In the genomic region with DNA sequence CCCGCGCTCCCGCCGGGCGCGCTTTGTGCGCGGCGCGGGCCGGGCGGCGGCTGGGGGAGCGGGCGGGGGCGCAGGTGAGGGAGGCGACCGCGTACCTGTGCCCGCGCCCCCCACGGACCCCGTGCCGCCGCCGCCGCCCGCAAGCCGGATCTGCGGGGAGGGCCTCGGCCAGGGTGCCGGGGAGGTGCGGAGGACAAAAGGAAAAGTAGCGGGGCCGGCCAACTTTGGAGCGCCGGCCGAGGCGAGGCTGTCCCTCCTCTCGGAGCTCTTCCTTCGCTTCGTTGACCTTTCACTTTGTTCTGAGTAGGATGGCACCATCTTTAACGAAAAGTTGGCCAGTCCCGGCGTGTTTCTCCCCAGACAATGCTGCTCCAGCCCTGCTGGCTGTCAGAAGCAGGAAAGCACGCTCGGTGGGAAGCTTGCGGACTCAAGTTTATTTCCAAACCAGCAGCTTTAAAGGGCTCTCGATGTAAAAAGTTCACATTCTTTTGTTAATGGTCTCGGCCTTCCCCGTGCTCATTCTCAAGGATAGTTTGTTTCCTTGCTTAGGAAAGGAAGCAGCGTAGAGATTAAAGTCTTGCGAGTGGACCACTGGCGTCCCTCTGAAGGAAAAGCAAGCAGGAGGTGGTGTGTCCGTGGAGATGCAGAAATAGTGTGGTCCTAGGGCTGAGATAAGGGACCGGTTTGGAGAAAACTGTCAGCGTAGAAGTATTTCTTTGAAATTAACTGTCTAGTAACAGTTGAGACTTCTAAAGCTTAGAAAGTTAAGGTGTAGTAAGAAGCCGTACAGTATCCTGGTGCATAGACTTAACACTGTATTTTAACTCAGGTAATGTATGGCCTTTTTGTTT, we compare ENCODE assay signal across 1 cellular context.
TF ChIP-seq lines count a peak whose summit lies in the region.

No MANE protein-coding gene starts in this region.

TF ChIP-seq in K562, 482 proteins besides CTCF, POLR2A, EP300 and RAD21 (continued from another document):
- TF ChIP-seq, protein P1, sequence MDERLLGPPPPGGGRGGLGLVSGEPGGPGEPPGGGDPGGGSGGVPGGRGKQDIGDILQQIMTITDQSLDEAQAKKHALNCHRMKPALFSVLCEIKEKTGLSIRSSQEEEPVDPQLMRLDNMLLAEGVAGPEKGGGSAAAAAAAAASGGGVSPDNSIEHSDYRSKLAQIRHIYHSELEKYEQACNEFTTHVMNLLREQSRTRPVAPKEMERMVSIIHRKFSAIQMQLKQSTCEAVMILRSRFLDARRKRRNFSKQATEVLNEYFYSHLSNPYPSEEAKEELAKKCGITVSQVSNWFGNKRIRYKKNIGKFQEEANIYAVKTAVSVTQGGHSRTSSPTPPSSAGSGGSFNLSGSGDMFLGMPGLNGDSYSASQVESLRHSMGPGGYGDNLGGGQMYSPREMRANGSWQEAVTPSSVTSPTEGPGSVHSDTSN (CRISPR knock-in tag; IDR thresholded peaks at IDR 0.05; ENCODE audit: low read depth) = no peak
- TF ChIP-seq, protein P1 (tag; conservative IDR thresholded peaks at IDR 0.05; ENCODE audit: low read depth) = no peak
- TF ChIP-seq, protein P2, sequence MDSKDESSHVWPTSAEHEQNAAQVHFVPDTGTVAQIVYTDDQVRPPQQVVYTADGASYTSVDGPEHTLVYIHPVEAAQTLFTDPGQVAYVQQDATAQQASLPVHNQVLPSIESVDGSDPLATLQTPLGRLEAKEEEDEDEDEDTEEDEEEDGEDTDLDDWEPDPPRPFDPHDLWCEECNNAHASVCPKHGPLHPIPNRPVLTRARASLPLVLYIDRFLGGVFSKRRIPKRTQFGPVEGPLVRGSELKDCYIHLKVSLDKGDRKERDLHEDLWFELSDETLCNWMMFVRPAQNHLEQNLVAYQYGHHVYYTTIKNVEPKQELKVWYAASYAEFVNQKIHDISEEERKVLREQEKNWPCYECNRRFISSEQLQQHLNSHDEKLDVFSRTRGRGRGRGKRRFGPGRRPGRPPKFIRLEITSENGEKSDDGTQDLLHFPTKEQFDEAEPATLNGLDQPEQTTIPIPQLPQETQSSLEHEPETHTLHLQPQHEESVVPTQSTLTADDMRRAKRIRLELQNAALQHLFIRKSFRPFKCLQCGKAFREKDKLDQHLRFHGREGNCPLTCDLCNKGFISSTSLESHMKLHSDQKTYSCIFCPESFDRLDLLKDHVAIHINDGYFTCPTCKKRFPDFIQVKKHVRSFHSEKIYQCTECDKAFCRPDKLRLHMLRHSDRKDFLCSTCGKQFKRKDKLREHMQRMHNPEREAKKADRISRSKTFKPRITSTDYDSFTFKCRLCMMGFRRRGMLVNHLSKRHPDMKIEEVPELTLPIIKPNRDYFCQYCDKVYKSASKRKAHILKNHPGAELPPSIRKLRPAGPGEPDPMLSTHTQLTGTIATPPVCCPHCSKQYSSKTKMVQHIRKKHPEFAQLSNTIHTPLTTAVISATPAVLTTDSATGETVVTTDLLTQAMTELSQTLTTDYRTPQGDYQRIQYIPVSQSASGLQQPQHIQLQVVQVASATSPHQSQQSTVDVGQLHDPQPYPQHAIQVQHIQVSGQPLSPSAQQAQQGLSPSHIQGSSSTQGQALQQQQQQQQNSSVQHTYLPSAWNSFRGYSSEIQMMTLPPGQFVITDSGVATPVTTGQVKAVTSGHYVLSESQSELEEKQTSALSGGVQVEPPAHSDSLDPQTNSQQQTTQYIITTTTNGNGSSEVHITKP (IDR thresholded peaks at IDR 0.05; ENCODE audit: partially characterized antibody) = peak; percentile 32
- TF ChIP-seq MAX (CRISPR knock-in tag; IDR thresholded peaks at IDR 0.05) (peak; percentile 35; the same call in 1 of the 2 replicates), ZBTB33 (CRISPR knock-in tag; IDR thresholded peaks at IDR 0.05) (0 out of 2 replicates have a peak, but pooled peaks have one; percentile 40), SP1 (CRISPR knock-in tag; IDR thresholded peaks at IDR 0.05) (0 out of 2 replicates have a peak, but pooled peaks have one; percentile 30)
